8 cellular contexts compared by ENCODE assay signal in genomic region chr3:11335056-11335608, GRCh38.
A peak's percentile ranks its signal among the peaks of the same experiment; 100 is the strongest.
DNase-seq lines count a peak whose midpoint lies in the region; ATAC-seq and TF ChIP-seq lines count a peak whose summit lies in the region.

No MANE protein-coding gene starts in this region.

- H2BK5ac ChIP-seq in IMR-90 (ENCODE audit: low read depth, low read length, poor library complexity, severe bottlenecking) = peak overlapping the region; percentile 18

- peak overlapping the region; percentile 23; the same call in 1 of the 2 replicates for H2BK120ac ChIP-seq in IMR-90 (ENCODE audit: low read depth, low read length)

- H3K9me3 ChIP-seq in IMR-90 (ENCODE audit: control insufficient read depth, insufficient read depth, low read length) = no peaks in the 10 kb centered on the region
- H3K9me3 ChIP-seq in aorta (ENCODE audit: control insufficient read depth, low read length) = no peaks in the 10 kb centered on the region

- H3K27me3 ChIP-seq in IMR-90 (ENCODE audit: control insufficient read depth, insufficient read depth, low read length) = no peaks in the 10 kb centered on the region
- H3K27me3 ChIP-seq in aorta (ENCODE audit: control insufficient read depth in 1 of 2, insufficient read depth in 2 of 2, low read length in 1 of 2) = no peaks in the 10 kb centered on the region

- in situ Hi-C loops in IMR-90 (cut with MboI; ENCODE audit: low sequenced_read_pairs) = loop anchor here (5.0 to 25.0 kb wide), 4 partner anchors 173 to 573 kb away; partner anchors contain the start of gene HRH1

- no peak overlapping the region for H3K4me2 ChIP-seq in IMR-90 (ENCODE audit: low read depth, low read length)

- no peak for TF ChIP-seq POLR2A in IMR-90 (IDR thresholded peaks at IDR 0.05; ENCODE audit: low read depth, low read length)

- H3K4me1 ChIP-seq in IMR-90 (ENCODE audit: control insufficient read depth, insufficient read depth, low read length) (peaks cover 10% of the 10 kb centered on the region), aorta (ENCODE audit: control insufficient read depth in 1 of 2, insufficient read depth in 2 of 2, low read length in 2 of 2) (no peaks in the 10 kb centered on the region)

- H3K9me1 ChIP-seq in IMR-90 (ENCODE audit: insufficient read depth, low read length) = no peaks in the 10 kb centered on the region

- H3K9ac ChIP-seq in IMR-90 (ENCODE audit: low read depth, low read length) = no peak overlapping the region

- H2AFZ ChIP-seq in IMR-90 (replicated peaks; ENCODE audit: low read length, poor library complexity) = no peak overlapping the region

- no peak overlapping the region; the same call in 2 of the 3 replicates for H2BK15ac ChIP-seq in IMR-90 (ENCODE audit: low read depth, low read length)

- H4K5ac ChIP-seq in IMR-90 (ENCODE audit: low read depth, low read length) = no peak overlapping the region

- no CpG with 5 or more reads among the region's 4 CpGs for WGBS in IMR-90 (ENCODE audit: extremely low coverage in 2 of 2, insufficient read length in 1 of 2), 2 experiments
- WGBS in aorta, 2 donors = 22 to 27% methylated on average over 4 of the region's 4 CpGs

- no peak overlapping the region for H2AK9ac ChIP-seq in IMR-90 (replicated peaks; ENCODE audit: low read depth, low read length, poor library complexity)

- no peak overlapping the region for H2BK20ac ChIP-seq in IMR-90 (ENCODE audit: low read depth, low read length)

- CTCF ChIA-PET in IMR-90 (lab: Yijun Ruan, JAX) = interaction anchor here (0.5 to 2.1 kb wide), 8 partner anchors 10 to 576 kb away, joined by 3 to 18 read pairs (median 4); partner anchors contain the start of gene HRH1
- CTCF ChIA-PET in RWPE1 (lab: Yijun Ruan, JAX) = interaction anchor here (0.7 to 1.7 kb wide), 6 partner anchors 9 to 274 kb away, joined by 3 to 20 read pairs (median 4); no protein-coding TSS in a partner anchor

- H3K36me3 ChIP-seq in IMR-90 (ENCODE audit: control insufficient read depth, insufficient read depth, low read length) = no peaks in the 10 kb centered on the region
- no peaks in the 10 kb centered on the region for H3K36me3 ChIP-seq in aorta (ENCODE audit: control insufficient read depth in 1 of 2, insufficient read depth in 2 of 2, low read length in 1 of 2)

- no peak overlapping the region for H3K4me3 ChIP-seq in IMR-90 (ENCODE audit: insufficient read depth, low read depth, low read length)
- H3K4me3 ChIP-seq in aorta (ENCODE audit: low read length in 2 of 2) = no peak overlapping the region

- H3K27ac ChIP-seq in IMR-90 (ENCODE audit: insufficient read depth, low read length) = no peak overlapping the region
- peak overlapping the region; percentile 67 for H3K27ac ChIP-seq in RWPE1
- no peak overlapping the region for H3K27ac ChIP-seq in aorta (ENCODE audit: low read depth in 1 of 2, low read length in 2 of 2)

- H3K14ac ChIP-seq in IMR-90 (replicated peaks; ENCODE audit: low read depth, low read length) = no peak overlapping the region

- TF ChIP-seq CTCF in IMR-90 (conservative IDR thresholded peaks at IDR 0.05; ENCODE audit: low read depth, low read length) (peak; percentile 82), RWPE1 (conservative IDR thresholded peaks at IDR 0.05; ENCODE audit: low read depth) (peak; percentile 72)

- H3K18ac ChIP-seq in IMR-90 (ENCODE audit: low read depth, low read length) = no peak overlapping the region; the same call in 1 of the 2 replicates

- no peak overlapping the region for H4K91ac ChIP-seq in IMR-90 (ENCODE audit: insufficient read depth, low read depth, low read length)

- intact Hi-C loops in IMR-90 (cut with micrococcal nuclease) (loop anchor here (1.0 to 2.0 kb wide), 6 partner anchors 63 to 576 kb away; partner anchors contain the start of gene ATG7), aorta (cut with DNase I) (loop anchor here (2.0 to 5.0 kb wide), 2 partner anchors 276 to 388 kb away; no protein-coding TSS in a partner anchor)

- H3K79me1 ChIP-seq in IMR-90 (ENCODE audit: low read depth in 1 of 2, low read length in 2 of 2) = peaks cover 0 to 4% of the 10 kb centered on the region in 2 experiments; a peak in 1 of 4 replicates

- H3K56ac ChIP-seq in IMR-90 (ENCODE audit: extremely low read depth, insufficient read depth, low read length) = no peak overlapping the region

- peak; percentile 33 for DNase-seq in stimulated activated CD4-positive, alpha-beta T cell treated with anti-CD3 and anti-CD28 coated beads, Interleukin-4, amount 100 ng/mL, for 24 hours
- no peak for DNase-seq in stimulated activated CD4-positive, alpha-beta T cell treated with anti-CD3 and anti-CD28 coated beads, Interleukin-4, amount 100 ng/mL, for 1 hour
- DNase-seq in IMR-90 = peak; percentile 81
- peak; percentile 53 for DNase-seq in RWPE1 (ENCODE audit: low spot score)
- DNase-seq in effector CD4-positive, alpha-beta T cell = peak; percentile 2
- DNase-seq in medulla oblongata (ENCODE audit: extremely low spot score) = peak; percentile 71
- no peak for DNase-seq in aorta

- dilution Hi-C loops in IMR-90 (cut with HindIII; ENCODE audit: low sequenced_read_pairs, unreplicated experiment) = no loop called here

- peak; percentile 91 for TF ChIP-seq RAD21 in IMR-90 (IDR thresholded peaks at IDR 0.05; ENCODE audit: low read length)

- H4K20me1 ChIP-seq in IMR-90 (ENCODE audit: insufficient read depth, low read length) = no peaks in the 10 kb centered on the region

- no TSS peak for BruUV-seq in IMR-90 (replicated peaks; lab: Mats Ljungman, UMichigan)

- peak; percentile 81 for ATAC-seq in IMR-90 (ENCODE audit: low read depth)
- ATAC-seq in aorta (ENCODE audit: low FRiP score) = peak; percentile 79
- no peak for ATAC-seq in GM19023 (IDR thresholded peaks at IDR 0.05; ENCODE audit: unreplicated experiment)

- POLR2A ChIA-PET in IMR-90 (lab: Charles Lee; ENCODE audit: unreplicated experiment) (no interaction called here), RWPE1 (lab: Yijun Ruan, JAX; ENCODE audit: low non-redundant PET) (interaction anchor here (0.9 kb wide), 1 partner anchor 180 kb away, joined by 9 read pairs; no protein-coding TSS in a partner anchor)

- H3K4ac ChIP-seq in IMR-90 (ENCODE audit: low read depth, low read length) = no peak overlapping the region; the same call in 1 of the 2 replicates

- 0 out of 2 replicates have a peak overlapping the region, but pooled peaks have one; percentile 61 for H2AK5ac ChIP-seq in IMR-90 (ENCODE audit: low read depth, low read length)

- H3K23ac ChIP-seq in IMR-90 (ENCODE audit: low read depth, low read length) = no peak overlapping the region

- H4K8ac ChIP-seq in IMR-90 (ENCODE audit: low read depth in 2 of 2, low read length in 2 of 2) = peak overlapping the region in 1 of 2 experiments; percentile 24; a peak in 1 of 4 replicates

TF ChIP-seq in IMR-90, 13 proteins besides CTCF, POLR2A, EP300 and RAD21:
- TF ChIP-seq MAZ (IDR thresholded peaks at IDR 0.05; ENCODE audit: borderline replicate concordance, low read depth, low read length) (no peak), SMC3 (IDR thresholded peaks at IDR 0.05; ENCODE audit: low read depth, low read length) (peak; percentile 71)

Comparison
In these comparisons a context has a peak if more than half of its experiments do, and no peak if none do; other contexts are left out.
1. DNase-seq: peak in stimulated activated CD4-positive, alpha-beta T cell treated with anti-CD3 and anti-CD28 coated beads, Interleukin-4, amount 100 ng/mL, for 24 hours (single experiment), IMR-90 (single experiment), RWPE1 (single experiment), effector CD4-positive, alpha-beta T cell (single experiment) and medulla oblongata (single experiment); none in stimulated activated CD4-positive, alpha-beta T cell treated with anti-CD3 and anti-CD28 coated beads, Interleukin-4, amount 100 ng/mL, for 1 hour (single experiment) and aorta (0 of 2).